In genomic region chr5:9483779-9484178, GRCh38 we compare ENCODE assay signal across 29 cellular contexts.
DNase-seq lines count a peak whose midpoint lies in the region; ATAC-seq and TF ChIP-seq lines count a peak whose summit lies in the region.
"Had no signal": no experiment of that assay in that cellular context is flagged by ENCODE, and none has a peak within 500 bp of the region (broad histone marks: within the 10 kb centered on the region; RNA-seq: fewer than 3 reads in every experiment).

No MANE protein-coding gene starts in this region.

- peak; percentile 73 for DNase-seq in EL
- peak in 1 of 2 experiments; percentile 64 for DNase-seq in SJSA1 (ENCODE audit: low read depth in 1 of 2, low spot score in 2 of 2)
- peak; percentile 21 for DNase-seq in esophagus muscularis mucosa (ENCODE audit: extremely low spot score)
- DNase-seq in DMS53 treated with DMSO at 0.1 percent for 48 hours (lab: John Stamatoyannopoulos, UW; ENCODE audit: unreplicated experiment), result no peak
- DNase-seq in NCI-H146 treated with DMSO at 0.1 percent for 48 hours (lab: John Stamatoyannopoulos, UW; ENCODE audit: unreplicated experiment), result no peak
- no peak for DNase-seq in gastrocnemius medialis
- DNase-seq: ACHN; activated B cell treated with CpG ODN at 0.5 μM for 24 hours; activated CD4-positive, alpha-beta T cell treated with anti-CD3 and anti-CD28 coated beads, Interleukin-2, amount 50 U/mL, for 1 hour; activated effector memory CD4-positive, alpha-beta T cell treated with anti-CD3 and anti-CD28 coated beads, Interleukin-2, amount 50 U/mL, for 16 hours; activated naive CD8-positive, alpha-beta T cell treated with anti-CD3 and anti-CD28 coated beads for 36 hours; activated T-cell treated with anti-CD3 and anti-CD28 coated beads, Interleukin-2, amount 50 U/mL, for 24 hours; DMS153; naive B cell; NCI-H1048; NCI-H1694; NCI-H446 treated with DMSO at 0.1 percent for 48 hours; NCI-H82; nucleus accumbens; psoas muscle; stimulated activated CD4-positive, alpha-beta T cell treated with anti-CD3 and anti-CD28 coated beads, Interleukin-4, amount 100 ng/mL, for 24 hours; T-cell; tibial artery had no signal

- H3K27me3 ChIP-seq in SJSA1 (replicated peaks), result no peaks in the 10 kb centered on the region
- H3K27me3 ChIP-seq in esophagus muscularis mucosa, result no peaks in the 10 kb centered on the region
- no peaks in the 10 kb centered on the region for H3K27me3 ChIP-seq in gastrocnemius medialis
- H3K27me3 ChIP-seq: ascending aorta, tibial artery had no signal

- peak overlapping the region; percentile 0; the same call in 1 of the 2 replicates for H3K4me3 ChIP-seq in SJSA1
- H3K4me3 ChIP-seq in esophagus muscularis mucosa, result no peak overlapping the region
- no peak overlapping the region for H3K4me3 ChIP-seq in gastrocnemius medialis
- H3K4me3 ChIP-seq: ascending aorta, psoas muscle, tibial artery had no signal

- H3K4me1 ChIP-seq in SJSA1 (replicated peaks), result peaks cover 35% of the 10 kb centered on the region
- H3K4me1 ChIP-seq in esophagus muscularis mucosa, result no peaks in the 10 kb centered on the region
- H3K4me1 ChIP-seq in gastrocnemius medialis, result no peaks in the 10 kb centered on the region
- H3K4me1 ChIP-seq: ascending aorta, psoas muscle, tibial artery had no signal

- H3K27me3 Mint-ChIP-seq in nephron (ENCODE audit: low read depth), result no peaks in the 10 kb centered on the region
- H3K27me3 Mint-ChIP-seq: activated B cell treated with CpG ODN at 0.5 μM for 24 hours; activated naive CD8-positive, alpha-beta T cell treated with anti-CD3 and anti-CD28 coated beads for 36 hours; activated T-cell treated with anti-CD3 and anti-CD28 coated beads, Interleukin-2, amount 50 U/mL, for 24 hours; central memory CD8-positive, alpha-beta T cell; memory B cell; naive B cell; T-cell had no signal

- TF ChIP-seq EP300 in esophagus muscularis mucosa (IDR thresholded peaks at IDR 0.05), result no peak

- no peaks in the 10 kb centered on the region for H3K36me3 ChIP-seq in SJSA1
- H3K36me3 ChIP-seq in esophagus muscularis mucosa, result no peaks in the 10 kb centered on the region
- no peaks in the 10 kb centered on the region for H3K36me3 ChIP-seq in gastrocnemius medialis
- H3K36me3 ChIP-seq: ascending aorta, tibial artery had no signal

- peaks cover 14% of the 10 kb centered on the region for H3K9me3 Mint-ChIP-seq in nephron

- no peak for TF ChIP-seq CTCF in esophagus muscularis mucosa (IDR thresholded peaks at IDR 0.05)
- no peak for TF ChIP-seq CTCF in nephron (IDR thresholded peaks at IDR 0.05; ENCODE audit: unreplicated experiment in 3 of 3)
- TF ChIP-seq CTCF in gastrocnemius medialis (IDR thresholded peaks at IDR 0.05 in 4 of 5, conservative IDR thresholded peaks at IDR 0.05 in 1 of 5), result no peak

- intact Hi-C loops in esophagus muscularis mucosa (cut with DNase I), result no loop called here
- intact Hi-C loops in gastrocnemius medialis (cut with DNase I; ENCODE audit: low total_unique reads), result no loop called here

- TF ChIP-seq POLR2A in esophagus muscularis mucosa (IDR thresholded peaks at IDR 0.05; ENCODE audit: low read depth) (no peak), gastrocnemius medialis (IDR thresholded peaks at IDR 0.05) (no peak)

- 83% methylated on average over 3 of the region's 3 CpGs for WGBS in esophagus muscularis mucosa

- peak overlapping the region; percentile 85 for H3K27ac ChIP-seq in SJSA1
- no peak overlapping the region for H3K27ac ChIP-seq in esophagus muscularis mucosa (replicated peaks in 1 of 4)
- H3K27ac ChIP-seq in gastrocnemius medialis, result no peak overlapping the region
- H3K27ac ChIP-seq: ascending aorta, psoas muscle, tibial artery had no signal

- peak overlapping the region; percentile 61 to 71 (median 64) for H3K27ac Mint-ChIP-seq in nephron
- H3K27ac Mint-ChIP-seq: activated B cell treated with CpG ODN at 0.5 μM for 24 hours; activated naive CD8-positive, alpha-beta T cell treated with anti-CD3 and anti-CD28 coated beads for 36 hours; activated T-cell treated with anti-CD3 and anti-CD28 coated beads, Interleukin-2, amount 50 U/mL, for 24 hours; memory B cell; T-cell had no signal

- H3K4me1 Mint-ChIP-seq in nephron, result peaks cover 5% of the 10 kb centered on the region
- H3K4me1 Mint-ChIP-seq: activated B cell treated with CpG ODN at 0.5 μM for 24 hours; activated naive CD8-positive, alpha-beta T cell treated with anti-CD3 and anti-CD28 coated beads for 36 hours; central memory CD8-positive, alpha-beta T cell; memory B cell; naive B cell; T-cell had no signal

- in situ Hi-C loops in gastrocnemius medialis (cut with MboI; ENCODE audit: low sequenced_read_pairs in 4 of 4), result no loop called here

- peaks cover 20% of the 10 kb centered on the region for H3K36me3 Mint-ChIP-seq in nephron (ENCODE audit: low read depth)
- H3K36me3 Mint-ChIP-seq: activated naive CD8-positive, alpha-beta T cell treated with anti-CD3 and anti-CD28 coated beads for 36 hours; memory B cell; naive B cell; T-cell had no signal

- H3K4me3 Mint-ChIP-seq in nephron, result peak overlapping the region in 2 of 3 experiments; percentile 1 to 15
- H3K4me3 Mint-ChIP-seq: activated B cell treated with CpG ODN at 0.5 μM for 24 hours; activated naive CD8-positive, alpha-beta T cell treated with anti-CD3 and anti-CD28 coated beads for 36 hours; activated T-cell treated with anti-CD3 and anti-CD28 coated beads, Interleukin-2, amount 50 U/mL, for 24 hours; central memory CD8-positive, alpha-beta T cell; memory B cell; naive B cell; T-cell had no signal

- H3K9me3 ChIP-seq in SJSA1 (replicated peaks) (peaks cover 3% of the 10 kb centered on the region; the same call in 1 of the 2 replicates), esophagus muscularis mucosa (peaks cover 0 to 6% (median under 1%) of the 10 kb centered on the region in 4 donors), gastrocnemius medialis (no peaks in the 10 kb centered on the region)
- H3K9me3 ChIP-seq: ascending aorta, psoas muscle had no signal

- no peak for ATAC-seq in HG03097 (IDR thresholded peaks at IDR 0.05; ENCODE audit: low FRiP score, unreplicated experiment)
- ATAC-seq in gastrocnemius medialis, result no peak
- ATAC-seq: left lobe of liver, psoas muscle, T-cell had no signal

Comparison
In these comparisons a context has a peak if more than half of its experiments do, and no peak if none do; other contexts are left out.
1. DNase-seq: peak in EL (single experiment) and esophagus muscularis mucosa (single experiment); none in DMS53 treated with DMSO at 0.1 percent for 48 hours (single experiment), NCI-H146 treated with DMSO at 0.1 percent for 48 hours (single experiment) and gastrocnemius medialis (0 of 2).